Comparison of ENCODE assay signal across 19 cellular contexts in genomic region chr11:119359365-119360229, GRCh38. TPM values are rescaled to one million over a fixed set of nuclear protein-coding genes. Genes with fewer than 3 reads are reported as not detected.
DNase-seq lines count a peak whose midpoint lies in the region; ATAC-seq and TF ChIP-seq lines count a peak whose summit lies in the region.
"Had no signal": no experiment of that assay in that cellular context is flagged by ENCODE, and none has a peak within 500 bp of the region (broad histone marks: within the 10 kb centered on the region; RNA-seq: fewer than 3 reads in every experiment).

No MANE protein-coding gene starts in this region.

- TF ChIP-seq POLR2A in adrenal gland (IDR thresholded peaks at IDR 0.05) = no peak

- no peaks in the 10 kb centered on the region for H4K20me1 ChIP-seq in Loucy (ENCODE audit: insufficient read depth, low read length, poor library complexity, severe bottlenecking)

- no peak for ATAC-seq in mucosa of descending colon
- ATAC-seq in naive thymus-derived CD8-positive, alpha-beta T cell = no peak
- ATAC-seq: activated T-helper 17 cell treated with anti-CD3 and anti-CD28 coated beads, Interleukin-2, amount 50 U/mL, for 72 hours; foreskin keratinocyte had no signal

- peaks cover 10% of the 10 kb centered on the region for H3K4me1 ChIP-seq in Loucy (ENCODE audit: insufficient read depth, low read length, poor library complexity, severe bottlenecking)
- H3K4me1 ChIP-seq in mucosa of descending colon (ENCODE audit: low read depth) = peaks cover 7% of the 10 kb centered on the region
- peaks cover 35 to 38% of the 10 kb centered on the region in 2 donors for H3K4me1 ChIP-seq in adrenal gland (replicated peaks in 1 of 2)

- peak overlapping the region; percentile 36 for H3K4me2 ChIP-seq in Loucy (ENCODE audit: low read depth, low read length, poor library complexity, severe bottlenecking)

- H3K27me3 ChIP-seq in Loucy (ENCODE audit: insufficient read depth, low read length, poor library complexity, severe bottlenecking) (no peaks in the 10 kb centered on the region), H7 (ENCODE audit: control insufficient read depth, insufficient read depth, low read length) (peaks cover 26% of the 10 kb centered on the region), adrenal gland (no peaks in the 10 kb centered on the region)
- H3K27me3 ChIP-seq: Peyer's patch, tibial nerve had no signal

- WGBS in adrenal gland, 4 donors = 82 to 91% (median 86%) methylated on average over 9 to 10 of the region's 10 CpGs

- no peaks in the 10 kb centered on the region for H3K36me3 Mint-ChIP-seq in naive thymus-derived CD8-positive, alpha-beta T cell

- H3F3A ChIP-seq in Loucy (ENCODE audit: low read depth) = no peaks in the 10 kb centered on the region

- POLR2A ChIA-PET in naive thymus-derived CD8-positive, alpha-beta T cell (lab: Charles Lee) = no interaction called here

- H3K9me3 Mint-ChIP-seq in naive thymus-derived CD8-positive, alpha-beta T cell = no peaks in the 10 kb centered on the region
- H3K9me3 Mint-ChIP-seq: activated CD4-positive, alpha-beta memory T cell treated with anti-CD3 and anti-CD28 coated beads, Interleukin-2, amount 10 ng/mL, durations not matched to agents 7 days and 5 days had no signal

- H3K4me1 Mint-ChIP-seq in naive thymus-derived CD8-positive, alpha-beta T cell = peaks cover 9 to 22% (median 17%) of the 10 kb centered on the region in 4 donors

- peaks cover 6 to 33% (median 17%) of the 10 kb centered on the region in 5 donors for H3K27me3 Mint-ChIP-seq in naive thymus-derived CD8-positive, alpha-beta T cell

- H3K4me3 ChIP-seq in Loucy (ENCODE audit: low read length, poor library complexity, severe bottlenecking) (no peak overlapping the region), mucosa of descending colon (no peak overlapping the region), H7 (ENCODE audit: insufficient read depth, low read depth, low read length) (no peak overlapping the region), adrenal gland (no peak overlapping the region)
- H3K4me3 ChIP-seq: Peyer's patch, tibial nerve had no signal

- TF ChIP-seq CTCF in C4-2B (conservative IDR thresholded peaks at IDR 0.05) (no peak), Loucy (conservative IDR thresholded peaks at IDR 0.05; ENCODE audit: low read length) (no peak), mucosa of descending colon (IDR thresholded peaks at IDR 0.05) (no peak), adrenal gland (IDR thresholded peaks at IDR 0.05) (no peak)

- H3K27ac ChIP-seq in C4-2B = peak overlapping the region; percentile 63
- peak overlapping the region; percentile 2 for H3K27ac ChIP-seq in caudate nucleus (ENCODE audit: low read depth, low read length)
- H3K27ac ChIP-seq in adrenal gland = peak overlapping the region in 1 of 5 donors; percentile 85
- H3K27ac ChIP-seq: foreskin keratinocyte had no signal

- H3K4me3 Mint-ChIP-seq in naive thymus-derived CD8-positive, alpha-beta T cell = no peak overlapping the region
- H3K4me3 Mint-ChIP-seq: activated CD4-positive, alpha-beta memory T cell treated with anti-CD3 and anti-CD28 coated beads, Interleukin-2, amount 10 ng/mL, durations not matched to agents 7 days and 5 days; activated T-helper 17 cell treated with anti-CD3 and anti-CD28 coated beads, Interleukin-2, amount 50 U/mL, for 72 hours had no signal

- DNase-seq in caudate nucleus (lab: John Stamatoyannopoulos, UW) (no peak), mucosa of descending colon (peak in 2 of 3 donors; percentile 16 to 25), H7 (no peak), adrenal gland (no peak), RKO (ENCODE audit: low spot score) (no peak)
- DNase-seq in naive thymus-derived CD8-positive, alpha-beta T cell = no peak
- DNase-seq: activated CD4-positive, alpha-beta memory T cell treated with anti-CD3 and anti-CD28 coated beads, Interleukin-2, amount 10 ng/mL, durations not matched to agents 7 days and 5 days; DMS53; effector CD8-positive, alpha-beta T cell; NCI-H1105; NCI-H2227 treated with DMSO at 0.1 percent for 48 hours had no signal

- no peaks in the 10 kb centered on the region for H3K9me2 ChIP-seq in Loucy (replicated peaks; ENCODE audit: low read depth, low read length)

- H3K79me2 ChIP-seq in Loucy (ENCODE audit: insufficient read depth, low read length) = no peaks in the 10 kb centered on the region

- peak overlapping the region in 2 of 10 donors; percentile 33 to 51 for H3K27ac Mint-ChIP-seq in naive thymus-derived CD8-positive, alpha-beta T cell
- H3K27ac Mint-ChIP-seq: activated CD4-positive, alpha-beta memory T cell treated with anti-CD3 and anti-CD28 coated beads, Interleukin-2, amount 10 ng/mL, durations not matched to agents 7 days and 5 days had no signal

- peak overlapping the region; percentile 51; the same call in 1 of the 2 replicates for H2AFZ ChIP-seq in Loucy (ENCODE audit: low read length)

- H3K36me3 ChIP-seq in Loucy (ENCODE audit: insufficient read depth, low read length) (no peaks in the 10 kb centered on the region), mucosa of descending colon (ENCODE audit: low read depth) (no peaks in the 10 kb centered on the region), H7 (replicated peaks; ENCODE audit: control insufficient read depth, insufficient read depth, low read length) (no peaks in the 10 kb centered on the region), adrenal gland (replicated peaks in 1 of 2) (peaks cover 0 to 17% of the 10 kb centered on the region in 2 donors)

- H3K9ac ChIP-seq in Loucy (ENCODE audit: low read depth, low read length, poor library complexity, severe bottlenecking) = no peak overlapping the region

- intact Hi-C loops in mucosa of descending colon (cut with DNase I, micrococcal nuclease) = no loop called here
- intact Hi-C loops in adrenal gland (cut with DNase I) = loop anchor here (5.0 to 10.0 kb wide), 2 partner anchors 115 to 118 kb away; no protein-coding TSS in a partner anchor

- H3K9me3 ChIP-seq in Loucy (ENCODE audit: insufficient read depth, low read depth, low read length) (no peaks in the 10 kb centered on the region), mucosa of descending colon (no peaks in the 10 kb centered on the region), adrenal gland (replicated peaks in 1 of 3) (no peaks in the 10 kb centered on the region)
- H3K9me3 ChIP-seq: Peyer's patch, tibial nerve had no signal

RNA-seq across cellular contexts. Expression of gene MFRP, which starts 13.1 kb away (rescaled TPM):
- total RNA-seq in mucosa of descending colon (not detected), adrenal gland (under 1 TPM in 1 of 8 donors, not detected in 7; under 0.01 TPM)
- total RNA-seq in naive thymus-derived CD8-positive, alpha-beta T cell = not detected
- polyA plus RNA-seq in naive thymus-derived CD8-positive, alpha-beta T cell = not detected
- total RNA-seq in H7 (2014; rRNA removed; shearing (Covaris generic)) = not detected in 2 replicates
- not detected for polyA plus RNA-seq in adrenal gland
- total RNA-seq: activated CD4-positive, alpha-beta memory T cell treated with anti-CD3 and anti-CD28 coated beads, Interleukin-2, amount 10 ng/mL, durations not matched to agents 7 days and 5 days; activated T-helper 17 cell treated with anti-CD3 and anti-CD28 coated beads, Interleukin-2, amount 50 U/mL, for 72 hours; aorta; foreskin keratinocyte; Peyer's patch; pulmonary artery endothelial cell had no signal
- polyA plus RNA-seq: aorta, foreskin keratinocyte had no signal

RNA-seq across cellular contexts. Expression of gene C1QTNF5, which starts 18.9 kb away (rescaled TPM):
- 10 to 100 TPM in 1 of 3 donors, 1 to 10 TPM in 2; 5.1 to 13.9 (median 9.3) TPM for total RNA-seq in mucosa of descending colon
- not detected for total RNA-seq in naive thymus-derived CD8-positive, alpha-beta T cell
- not detected for polyA plus RNA-seq in naive thymus-derived CD8-positive, alpha-beta T cell
- total RNA-seq in H7 (2014; rRNA removed; shearing (Covaris generic)) = 2.1 TPM in 2 replicates
- total RNA-seq in adrenal gland = 10 to 100 TPM; 10.3 to 46.9 (median 23.0) TPM
- 10 to 100 TPM in 2 of 3 donors, 1 to 10 TPM in 1; 1.8 to 25.9 (median 20.3) TPM for polyA plus RNA-seq in adrenal gland
- total RNA-seq: activated CD4-positive, alpha-beta memory T cell treated with anti-CD3 and anti-CD28 coated beads, Interleukin-2, amount 10 ng/mL, durations not matched to agents 7 days and 5 days; activated T-helper 17 cell treated with anti-CD3 and anti-CD28 coated beads, Interleukin-2, amount 50 U/mL, for 72 hours; foreskin keratinocyte had no signal

RNA-seq across cellular contexts. Expression of gene USP2, which starts 21.9 kb away (rescaled TPM):
- 10 to 100 TPM; 16.9 to 84.3 (median 26.7) TPM for total RNA-seq in mucosa of descending colon
- total RNA-seq in naive thymus-derived CD8-positive, alpha-beta T cell = under 1 TPM; 0.16 to 0.23 TPM
- polyA plus RNA-seq in naive thymus-derived CD8-positive, alpha-beta T cell = under 1 TPM in 1 of 3 donors, not detected in 2; 0.13 TPM
- 2.7 and 2.8 TPM in 2 replicates for total RNA-seq in H7 (2014; rRNA removed; shearing (Covaris generic))
- total RNA-seq in adrenal gland = 10 to 100 TPM in 4 of 8 donors, 1 to 10 TPM in 4; 3.9 to 28.7 (median 13.0) TPM
- 10 to 100 TPM in 1 of 3 donors, 1 to 10 TPM in 2; 4.6 to 11.8 (median 9.1) TPM for polyA plus RNA-seq in adrenal gland

RNA-seq across cellular contexts. Expression of gene RNF26, which starts 25.3 kb away (rescaled TPM):
- total RNA-seq in mucosa of descending colon (10 to 100 TPM; 20.7 to 24.7 (median 23.7) TPM), adrenal gland (10 to 100 TPM in 7 of 8 donors, 1 to 10 TPM in 1; 8.9 to 28.0 (median 20.6) TPM)
- total RNA-seq in naive thymus-derived CD8-positive, alpha-beta T cell = 10 to 100 TPM; 19.8 to 21.1 TPM
- 10 to 100 TPM; 37.0 to 45.9 (median 39.6) TPM for polyA plus RNA-seq in naive thymus-derived CD8-positive, alpha-beta T cell
- 26.4 and 28.9 TPM in 2 replicates for total RNA-seq in H7 (2014; rRNA removed; shearing (Covaris generic))
- 10 to 100 TPM in 2 of 3 donors, 1 to 10 TPM in 1; 9.6 to 13.0 (median 10.7) TPM for polyA plus RNA-seq in adrenal gland

RNA-seq across cellular contexts. Expression of gene MCAM, which starts 42.7 kb away (rescaled TPM):
- total RNA-seq in mucosa of descending colon = 100 to 1,000 TPM in 1 of 3 donors, 10 to 100 TPM in 1, 1 to 10 TPM in 1; 9.7 to 186 (median 32.5) TPM
- total RNA-seq in naive thymus-derived CD8-positive, alpha-beta T cell = under 1 TPM; 0.33 to 0.55 TPM
- 1 to 10 TPM in 1 of 3 donors, under 1 TPM in 2; 0.35 to 1.2 (median 0.65) TPM for polyA plus RNA-seq in naive thymus-derived CD8-positive, alpha-beta T cell
- 45.5 and 59.3 TPM in 2 replicates for total RNA-seq in H7 (2014; rRNA removed; shearing (Covaris generic))
- total RNA-seq in adrenal gland = 100 to 1,000 TPM in 1 of 8 donors, 10 to 100 TPM in 7; 15.3 to 143 (median 45.8) TPM
- 10 to 100 TPM; 17.2 to 48.5 (median 30.5) TPM for polyA plus RNA-seq in adrenal gland

Comparison
In these comparisons a context has a peak if more than half of its experiments do, and no peak if none do; other contexts are left out.
1. DNase-seq: peak in mucosa of descending colon (2 of 3); none in caudate nucleus (0 of 61), naive thymus-derived CD8-positive, alpha-beta T cell (0 of 10), H7 (single experiment), adrenal gland (0 of 7) and RKO (single experiment).
2. intact Hi-C loops: an anchor here in adrenal gland (5.0 to 10.0 kb wide); none called in mucosa of descending colon.